Comparison of ENCODE assay signal across 12 cellular contexts in the genomic region with DNA sequence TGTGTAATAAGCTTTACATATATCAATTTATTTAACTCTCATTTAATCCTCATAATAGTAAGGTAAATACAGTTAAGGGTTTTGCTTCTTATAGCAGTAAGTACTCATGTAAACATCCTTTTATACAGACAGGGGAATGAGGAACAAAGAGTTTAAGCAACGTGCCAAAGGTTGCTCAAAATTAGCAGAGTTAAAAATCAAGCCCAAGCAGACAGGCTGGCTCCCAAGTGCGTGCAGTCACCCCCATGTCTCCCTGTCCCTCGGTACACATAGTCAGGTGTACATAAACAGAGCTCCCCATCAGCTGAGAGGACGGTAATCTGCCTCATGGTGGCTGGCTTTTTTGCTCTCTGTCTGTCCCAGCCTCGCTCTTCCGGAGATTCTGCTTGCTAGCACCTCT.
"Had no signal": no experiment of that assay in that cellular context is flagged by ENCODE, and none has a peak within 500 bp of the region (broad histone marks: within the 10 kb centered on the region; RNA-seq: fewer than 3 reads in every experiment).

No MANE protein-coding gene starts in this region.

- ATAC-seq: foreskin keratinocyte; left cardiac atrium; naive thymus-derived CD8-positive, alpha-beta T cell had no signal

- DNase-seq: activated CD4-positive, alpha-beta memory T cell treated with anti-CD3 and anti-CD28 coated beads for 36 hours; activated gamma-delta T cell; activated naive CD8-positive, alpha-beta T cell treated with anti-CD3 and anti-CD28 coated beads, Interleukin-2, amount 10 ng/mL, durations not matched to agents 7 days and 5 days; activated T-cell treated with anti-CD3 and anti-CD28 coated beads, Interleukin-2, amount 50 U/mL, for 48 hours; aorta; foreskin keratinocyte; left cardiac atrium; naive thymus-derived CD8-positive, alpha-beta T cell; posterior cingulate gyrus; small intestine; T1000; tibial artery had no signal
